1 cellular context compared by ENCODE assay signal in the genomic region with DNA sequence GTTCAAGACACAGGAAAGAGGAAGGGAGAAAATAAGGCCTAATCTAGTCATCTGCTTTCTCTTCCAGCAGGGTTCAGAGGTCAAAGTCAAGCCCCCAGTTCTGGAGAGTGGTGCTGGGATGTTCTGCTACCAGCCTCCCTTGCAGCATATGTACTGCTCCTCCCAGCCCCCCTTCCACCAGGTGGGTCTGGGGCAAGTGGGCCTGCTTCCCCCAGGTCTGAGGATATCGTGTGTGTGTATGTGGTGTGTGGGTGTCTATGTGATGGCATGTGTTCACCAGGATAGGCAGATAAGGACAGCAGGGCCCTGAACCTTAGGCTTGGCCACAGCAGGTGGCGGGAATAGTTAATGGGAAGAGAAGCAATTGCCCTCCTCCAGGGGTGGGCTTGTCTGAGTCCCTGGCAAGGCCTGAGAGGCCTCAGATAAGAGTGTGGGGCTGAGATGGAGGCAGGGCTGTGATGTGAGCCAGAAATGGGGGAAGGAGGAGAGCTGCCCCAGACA.
A peak's percentile ranks its signal among the peaks of the same experiment; 100 is the strongest.
TF ChIP-seq lines count a peak whose summit lies in the region.

No MANE protein-coding gene starts in this region.

TF ChIP-seq in K562, 482 proteins besides CTCF, POLR2A, EP300 and RAD21 (continues in another document):
- TF ChIP-seq CEBPG (CRISPR knock-in tag; IDR thresholded peaks at IDR 0.05): no peak
- no peak for TF ChIP-seq CEBPG (tag; conservative IDR thresholded peaks at IDR 0.05 in 1 of 2, IDR thresholded peaks at IDR 0.05 in 1 of 2)
- peak in 1 of 2 experiments; percentile 76; a peak in 2 of 4 replicates for TF ChIP-seq TEAD1 (CRISPR knock-in tag; IDR thresholded peaks at IDR 0.05)
- no peak for TF ChIP-seq NR2F6 (CRISPR knock-in tag; IDR thresholded peaks at IDR 0.05)
- TF ChIP-seq ELK3 (CRISPR knock-in tag; IDR thresholded peaks at IDR 0.05): no peak
- TF ChIP-seq ZKSCAN3 (CRISPR knock-in tag; IDR thresholded peaks at IDR 0.05): no peak
- TF ChIP-seq, protein P1, sequence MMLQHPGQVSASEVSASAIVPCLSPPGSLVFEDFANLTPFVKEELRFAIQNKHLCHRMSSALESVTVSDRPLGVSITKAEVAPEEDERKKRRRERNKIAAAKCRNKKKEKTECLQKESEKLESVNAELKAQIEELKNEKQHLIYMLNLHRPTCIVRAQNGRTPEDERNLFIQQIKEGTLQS (IDR thresholded peaks at IDR 0.05): no peak
- TF ChIP-seq, protein P1 (CRISPR knock-in tag; conservative IDR thresholded peaks at IDR 0.05): no peak
- no peak for TF ChIP-seq TCF15 (CRISPR knock-in tag; IDR thresholded peaks at IDR 0.05)
- TF ChIP-seq, protein P2, sequence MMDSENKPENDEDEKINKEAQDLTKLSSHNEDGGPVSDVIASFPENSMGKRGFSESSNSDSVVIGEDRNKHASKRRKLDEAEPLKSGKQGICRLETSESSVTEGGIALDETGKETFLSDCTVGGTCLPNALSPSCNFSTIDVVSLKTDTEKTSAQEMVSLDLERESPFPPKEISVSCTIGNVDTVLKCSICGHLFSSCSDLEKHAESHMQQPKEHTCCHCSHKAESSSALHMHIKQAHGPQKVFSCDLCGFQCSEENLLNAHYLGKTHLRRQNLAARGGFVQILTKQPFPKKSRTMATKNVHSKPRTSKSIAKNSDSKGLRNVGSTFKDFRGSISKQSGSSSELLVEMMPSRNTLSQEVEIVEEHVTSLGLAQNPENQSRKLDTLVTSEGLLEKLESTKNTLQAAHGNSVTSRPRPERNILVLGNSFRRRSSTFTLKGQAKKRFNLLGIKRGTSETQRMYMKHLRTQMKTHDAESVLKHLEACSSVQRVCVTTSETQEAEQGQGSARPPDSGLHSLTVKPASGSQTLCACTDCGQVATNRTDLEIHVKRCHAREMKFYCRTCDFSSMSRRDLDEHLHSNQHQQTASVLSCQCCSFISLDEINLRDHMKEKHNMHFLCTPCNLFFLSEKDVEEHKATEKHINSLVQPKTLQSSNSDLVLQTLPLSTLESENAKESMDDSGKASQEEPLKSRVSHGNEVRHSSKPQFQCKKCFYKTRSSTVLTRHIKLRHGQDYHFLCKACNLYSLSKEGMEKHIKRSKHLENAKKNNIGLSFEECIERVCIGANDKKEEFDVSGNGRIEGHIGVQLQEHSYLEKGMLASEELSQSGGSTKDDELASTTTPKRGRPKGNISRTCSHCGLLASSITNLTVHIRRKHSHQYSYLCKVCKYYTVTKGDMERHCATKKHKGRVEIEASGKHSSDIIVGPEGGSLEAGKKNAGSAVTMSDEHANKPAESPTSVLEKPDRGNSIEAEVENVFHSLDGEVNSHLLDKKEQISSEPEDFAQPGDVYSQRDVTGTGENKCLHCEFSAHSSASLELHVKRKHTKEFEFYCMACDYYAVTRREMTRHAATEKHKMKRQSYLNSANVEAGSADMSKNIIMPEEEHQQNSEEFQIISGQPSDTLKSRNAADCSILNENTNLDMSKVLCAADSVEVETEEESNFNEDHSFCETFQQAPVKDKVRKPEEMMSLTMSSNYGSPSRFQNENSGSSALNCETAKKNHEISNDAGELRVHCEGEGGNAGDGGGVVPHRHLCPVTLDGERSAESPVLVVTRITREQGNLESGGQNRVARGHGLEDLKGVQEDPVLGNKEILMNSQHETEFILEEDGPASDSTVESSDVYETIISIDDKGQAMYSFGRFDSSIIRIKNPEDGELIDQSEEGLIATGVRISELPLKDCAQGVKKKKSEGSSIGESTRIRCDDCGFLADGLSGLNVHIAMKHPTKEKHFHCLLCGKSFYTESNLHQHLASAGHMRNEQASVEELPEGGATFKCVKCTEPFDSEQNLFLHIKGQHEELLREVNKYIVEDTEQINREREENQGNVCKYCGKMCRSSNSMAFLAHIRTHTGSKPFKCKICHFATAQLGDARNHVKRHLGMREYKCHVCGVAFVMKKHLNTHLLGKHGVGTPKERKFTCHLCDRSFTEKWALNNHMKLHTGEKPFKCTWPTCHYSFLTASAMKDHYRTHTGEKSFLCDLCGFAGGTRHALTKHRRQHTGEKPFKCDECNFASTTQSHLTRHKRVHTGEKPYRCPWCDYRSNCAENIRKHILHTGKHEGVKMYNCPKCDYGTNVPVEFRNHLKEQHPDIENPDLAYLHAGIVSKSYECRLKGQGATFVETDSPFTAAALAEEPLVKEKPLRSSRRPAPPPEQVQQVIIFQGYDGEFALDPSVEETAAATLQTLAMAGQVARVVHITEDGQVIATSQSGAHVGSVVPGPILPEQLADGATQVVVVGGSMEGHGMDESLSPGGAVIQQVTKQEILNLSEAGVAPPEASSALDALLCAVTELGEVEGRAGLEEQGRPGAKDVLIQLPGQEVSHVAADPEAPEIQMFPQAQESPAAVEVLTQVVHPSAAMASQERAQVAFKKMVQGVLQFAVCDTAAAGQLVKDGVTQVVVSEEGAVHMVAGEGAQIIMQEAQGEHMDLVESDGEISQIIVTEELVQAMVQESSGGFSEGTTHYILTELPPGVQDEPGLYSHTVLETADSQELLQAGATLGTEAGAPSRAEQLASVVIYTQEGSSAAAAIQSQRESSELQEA (IDR thresholded peaks at IDR 0.05; ENCODE audit: low read depth): no peak
- peak; percentile 93 for TF ChIP-seq POLR2AphosphoS5 (IDR thresholded peaks at IDR 0.05; ENCODE audit: control insufficient read depth, insufficient read depth, low read depth, low read length)
- no peak for TF ChIP-seq YY1 (IDR thresholded peaks at IDR 0.05; ENCODE audit: borderline replicate concordance in 1 of 3, control insufficient read depth in 1 of 3, extremely low read depth in 1 of 3, insufficient read depth in 3 of 3, insufficient read length in 1 of 3, insufficient replicate concordance in 2 of 3, low read depth in 1 of 3, low read length in 2 of 3)
- no peak for TF ChIP-seq ZSCAN29 (IDR thresholded peaks at IDR 0.05)
- TF ChIP-seq SMARCB1 (IDR thresholded peaks at IDR 0.05; ENCODE audit: insufficient read length, low read depth): no peak
- TF ChIP-seq TCF7 (IDR thresholded peaks at IDR 0.05; ENCODE audit: borderline replicate concordance): no peak
- TF ChIP-seq PTRF (tag; IDR thresholded peaks at IDR 0.05): no peak
- TF ChIP-seq, protein P3, sequence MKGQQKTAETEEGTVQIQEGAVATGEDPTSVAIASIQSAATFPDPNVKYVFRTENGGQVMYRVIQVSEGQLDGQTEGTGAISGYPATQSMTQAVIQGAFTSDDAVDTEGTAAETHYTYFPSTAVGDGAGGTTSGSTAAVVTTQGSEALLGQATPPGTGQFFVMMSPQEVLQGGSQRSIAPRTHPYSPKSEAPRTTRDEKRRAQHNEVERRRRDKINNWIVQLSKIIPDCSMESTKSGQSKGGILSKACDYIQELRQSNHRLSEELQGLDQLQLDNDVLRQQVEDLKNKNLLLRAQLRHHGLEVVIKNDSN (CRISPR knock-in tag; IDR thresholded peaks at IDR 0.05): no peak
- TF ChIP-seq ZBED1 (IDR thresholded peaks at IDR 0.05): peak; percentile 78; the same call in 1 of the 2 replicates
- no peak for TF ChIP-seq ADNP (tag; IDR thresholded peaks at IDR 0.05)
- no peak for TF ChIP-seq ZNF174 (CRISPR knock-in tag; IDR thresholded peaks at IDR 0.05)
- TF ChIP-seq POLR2G (IDR thresholded peaks at IDR 0.05; ENCODE audit: low read depth, low read length): no peak
- no peak for TF ChIP-seq RBM14 (IDR thresholded peaks at IDR 0.05; ENCODE audit: borderline replicate concordance, insufficient read depth, low read depth, low read length)
- no peak for TF ChIP-seq ESRRA (IDR thresholded peaks at IDR 0.05; ENCODE audit: borderline replicate concordance, low read depth)
- TF ChIP-seq, protein P4, sequence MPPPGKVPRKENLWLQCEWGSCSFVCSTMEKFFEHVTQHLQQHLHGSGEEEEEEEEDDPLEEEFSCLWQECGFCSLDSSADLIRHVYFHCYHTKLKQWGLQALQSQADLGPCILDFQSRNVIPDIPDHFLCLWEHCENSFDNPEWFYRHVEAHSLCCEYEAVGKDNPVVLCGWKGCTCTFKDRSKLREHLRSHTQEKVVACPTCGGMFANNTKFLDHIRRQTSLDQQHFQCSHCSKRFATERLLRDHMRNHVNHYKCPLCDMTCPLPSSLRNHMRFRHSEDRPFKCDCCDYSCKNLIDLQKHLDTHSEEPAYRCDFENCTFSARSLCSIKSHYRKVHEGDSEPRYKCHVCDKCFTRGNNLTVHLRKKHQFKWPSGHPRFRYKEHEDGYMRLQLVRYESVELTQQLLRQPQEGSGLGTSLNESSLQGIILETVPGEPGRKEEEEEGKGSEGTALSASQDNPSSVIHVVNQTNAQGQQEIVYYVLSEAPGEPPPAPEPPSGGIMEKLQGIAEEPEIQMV (tag; conservative IDR thresholded peaks at IDR 0.05; ENCODE audit: low read depth): no peak
- TF ChIP-seq ZNF695 (CRISPR knock-in tag; IDR thresholded peaks at IDR 0.05): no peak
- TF ChIP-seq DNMT1 (IDR thresholded peaks at IDR 0.05): no peak
- TF ChIP-seq CHD4 (IDR thresholded peaks at IDR 0.05; ENCODE audit: insufficient read depth, insufficient replicate concordance, low read depth, low read length, poor library complexity, severe bottlenecking): no peak
- no peak for TF ChIP-seq ZNF398 (CRISPR knock-in tag; IDR thresholded peaks at IDR 0.05)
- peak; percentile 93 for TF ChIP-seq SMARCA4 (IDR thresholded peaks at IDR 0.05)
- TF ChIP-seq STAT6 (CRISPR knock-in tag; IDR thresholded peaks at IDR 0.05): no peak
- no peak for TF ChIP-seq SNIP1 (IDR thresholded peaks at IDR 0.05; ENCODE audit: low read depth)
- TF ChIP-seq PHTF2 (CRISPR knock-in tag; IDR thresholded peaks at IDR 0.05): no peak
- TF ChIP-seq BRD4 (IDR thresholded peaks at IDR 0.05): no peak
- TF ChIP-seq BRF1 (IDR thresholded peaks at IDR 0.05; ENCODE audit: borderline replicate concordance, extremely low read depth, insufficient read length): no peak
- TF ChIP-seq ZNF395 (CRISPR knock-in tag; IDR thresholded peaks at IDR 0.05): peak; percentile 91
- TF ChIP-seq ZNF217 (CRISPR knock-in tag; IDR thresholded peaks at IDR 0.05): no peak
- TF ChIP-seq ZBTB7A (IDR thresholded peaks at IDR 0.05; ENCODE audit: borderline replicate concordance, control insufficient read depth, low read depth, low read length): peak; percentile 86
- no peak for TF ChIP-seq ARID3B (CRISPR knock-in tag; IDR thresholded peaks at IDR 0.05; ENCODE audit: borderline replicate concordance)
- TF ChIP-seq ZNF232 (CRISPR knock-in tag; IDR thresholded peaks at IDR 0.05): no peak
